In genomic region chr19:10915511-10916091, GRCh38 we compare ENCODE assay signal across 16 cellular contexts. TPM values are rescaled to one million over a fixed set of nuclear protein-coding genes. Genes with fewer than 3 reads are reported as not detected.
DNase-seq lines count a peak whose midpoint lies in the region; ATAC-seq and TF ChIP-seq lines count a peak whose summit lies in the region.
"Had no signal": no experiment of that assay in that cellular context is flagged by ENCODE, and none has a peak within 500 bp of the region (broad histone marks: within the 10 kb centered on the region; RNA-seq: fewer than 3 reads in every experiment).

No MANE protein-coding gene starts in this region.

- H3K27me3 ChIP-seq in MG63 (no peaks in the 10 kb centered on the region), neuronal stem cell (ENCODE audit: control insufficient read depth in 3 of 3, insufficient read depth in 3 of 3, low read depth in 1 of 3, low read length in 3 of 3) (no peaks in the 10 kb centered on the region)
- H3K27me3 ChIP-seq: esophagus muscularis mucosa had no signal

- peaks cover 9% of the 10 kb centered on the region for H3K79me1 ChIP-seq in neuronal stem cell (ENCODE audit: low read depth, low read length)

- ATAC-seq in GM18909 (IDR thresholded peaks at IDR 0.05; ENCODE audit: poor library complexity, unreplicated experiment) = no peak
- ATAC-seq: Right ventricle myocardium inferior; stimulated activated memory B cell treated with anti-CD40 and anti-IgM and Interleukin-4, amounts not matched to agents 10 μg/mL and 1 μg/mL and 100 μg/mL, for 72 hours had no signal

- H3K36me3 ChIP-seq in MG63 (peaks cover 71% of the 10 kb centered on the region), neuronal stem cell (replicated peaks in 1 of 2; ENCODE audit: control insufficient read depth in 2 of 2, insufficient read depth in 2 of 2, low read length in 2 of 2) (peaks cover 46 to 86% of the 10 kb centered on the region in 2 donors)

- no peak overlapping the region for H2AK5ac ChIP-seq in neuronal stem cell (ENCODE audit: low read depth, low read length)

- no peak overlapping the region for H2BK12ac ChIP-seq in neuronal stem cell (ENCODE audit: low read length)

- H3K27me3 Mint-ChIP-seq in chondrocyte (ENCODE audit: low read depth) = no peaks in the 10 kb centered on the region
- H3K27me3 Mint-ChIP-seq: activated CD4-positive, alpha-beta T cell treated with anti-CD3 and anti-CD28 coated beads, Interleukin-2, amount 10 ng/mL, durations not matched to agents 24 days and 14 days; stimulated activated memory B cell treated with anti-CD40 and anti-IgM and Interleukin-4, amounts not matched to agents 10 μg/mL and 1 μg/mL and 100 μg/mL, for 72 hours had no signal

- no peak overlapping the region for H3K4ac ChIP-seq in neuronal stem cell (ENCODE audit: low read length)

- H3K23ac ChIP-seq in neuronal stem cell (ENCODE audit: low read depth, low read length, poor library complexity) = peak overlapping the region; percentile 65

- no peak overlapping the region for H4K8ac ChIP-seq in neuronal stem cell (ENCODE audit: low read depth, low read length)

- WGBS in neuronal stem cell (ENCODE audit: extremely low coverage in 2 of 2, insufficient read length in 2 of 2, insufficient replicate concordance in 1 of 2), 2 donors = no CpG with 5 or more reads among the region's 15 CpGs

- peak overlapping the region; percentile 36 for H3K27ac Mint-ChIP-seq in chondrocyte (ENCODE audit: unreplicated experiment)
- H3K27ac Mint-ChIP-seq: activated CD4-positive, alpha-beta T cell treated with anti-CD3 and anti-CD28 coated beads, Interleukin-2, amount 10 ng/mL, durations not matched to agents 24 days and 14 days; stimulated activated memory B cell treated with anti-CD40 and anti-IgM and Interleukin-4, amounts not matched to agents 10 μg/mL and 1 μg/mL and 100 μg/mL, for 72 hours had no signal

- H3K36me3 Mint-ChIP-seq in chondrocyte (ENCODE audit: low read depth) = peaks cover 6% of the 10 kb centered on the region
- H3K36me3 Mint-ChIP-seq: activated naive CD4-positive, alpha-beta T cell treated with anti-CD3 and anti-CD28 coated beads, Interleukin-2, amount 50 U/mL, for 72 hours had no signal

- no peak overlapping the region for H3K14ac ChIP-seq in neuronal stem cell (ENCODE audit: low read length)

- H3K4me3 Mint-ChIP-seq in chondrocyte (ENCODE audit: unreplicated experiment) = no peak overlapping the region
- H3K4me3 Mint-ChIP-seq: activated CD4-positive, alpha-beta T cell treated with anti-CD3 and anti-CD28 coated beads, Interleukin-2, amount 10 ng/mL, durations not matched to agents 24 days and 14 days; stimulated activated memory B cell treated with anti-CD40 and anti-IgM and Interleukin-4, amounts not matched to agents 10 μg/mL and 1 μg/mL and 100 μg/mL, for 72 hours had no signal

- H2BK5ac ChIP-seq in neuronal stem cell (ENCODE audit: low read length) = no peak overlapping the region

- H3K18ac ChIP-seq in neuronal stem cell (ENCODE audit: low read length) = no peak overlapping the region

- no peak overlapping the region for H2AFZ ChIP-seq in neuronal stem cell (ENCODE audit: low read length)

- peak; percentile 82 for DNase-seq in DMS 273 (lab: John Stamatoyannopoulos, UW; ENCODE audit: unreplicated experiment)
- peak; percentile 89 for DNase-seq in MG63
- no peak for DNase-seq in chondrocyte (ENCODE audit: low spot score)
- no peak for DNase-seq in neuronal stem cell (ENCODE audit: low spot score)
- no peak for DNase-seq in NCI-H748 treated with DMSO at 0.1 percent for 48 hours (lab: John Stamatoyannopoulos, UW)
- DNase-seq in NCI-H2196 treated with DMSO at 0.1 percent for 48 hours (lab: John Stamatoyannopoulos, UW; ENCODE audit: unreplicated experiment) = no peak
- no peak for DNase-seq in NCI-H510A treated with DMSO at 0.1 percent for 48 hours (lab: John Stamatoyannopoulos, UW)
- DNase-seq: activated CD4-positive, alpha-beta T cell treated with anti-CD3 and anti-CD28 coated beads, Interleukin-2, amount 10 ng/mL, durations not matched to agents 24 days and 14 days; Calu3; NCI-H1436; stimulated activated CD4-positive, alpha-beta T cell treated with anti-CD3 and anti-CD28 coated beads, Interleukin-12 subunit alpha, Interleukin-12 subunit beta, amount 100 ng/mL, for 4 hours had no signal

- H3K4me1 Mint-ChIP-seq in chondrocyte (ENCODE audit: low read depth) = peaks cover 6% of the 10 kb centered on the region
- H3K4me1 Mint-ChIP-seq: activated CD4-positive, alpha-beta T cell treated with anti-CD3 and anti-CD28 coated beads, Interleukin-2, amount 10 ng/mL, durations not matched to agents 24 days and 14 days; stimulated activated memory B cell treated with anti-CD40 and anti-IgM and Interleukin-4, amounts not matched to agents 10 μg/mL and 1 μg/mL and 100 μg/mL, for 72 hours had no signal

- no peak overlapping the region for H3K4me3 ChIP-seq in MG63
- no peak overlapping the region for H3K4me3 ChIP-seq in neuronal stem cell (ENCODE audit: low read length in 2 of 2)
- H3K4me3 ChIP-seq: esophagus muscularis mucosa had no signal

- no peak overlapping the region for H4K91ac ChIP-seq in neuronal stem cell (ENCODE audit: low read depth, low read length, poor library complexity)

- H2BK15ac ChIP-seq in neuronal stem cell (ENCODE audit: low read length) = no peak overlapping the region

- H2BK120ac ChIP-seq in neuronal stem cell (ENCODE audit: low read depth, low read length) = no peak overlapping the region

- H3K27ac ChIP-seq in neuronal stem cell (replicated peaks; ENCODE audit: low read length) = no peak overlapping the region
- H3K27ac ChIP-seq: esophagus muscularis mucosa had no signal

- H3K9me3 Mint-ChIP-seq in chondrocyte (ENCODE audit: low read depth) = no peaks in the 10 kb centered on the region
- H3K9me3 Mint-ChIP-seq: activated CD4-positive, alpha-beta T cell treated with anti-CD3 and anti-CD28 coated beads, Interleukin-2, amount 10 ng/mL, durations not matched to agents 24 days and 14 days; activated naive CD4-positive, alpha-beta T cell treated with anti-CD3 and anti-CD28 coated beads, Interleukin-2, amount 50 U/mL, for 72 hours; stimulated activated memory B cell treated with anti-CD40 and anti-IgM and Interleukin-4, amounts not matched to agents 10 μg/mL and 1 μg/mL and 100 μg/mL, for 72 hours had no signal

- TF ChIP-seq CTCF in chondrocyte (IDR thresholded peaks at IDR 0.05) = peak; percentile 27

- H3K9me3 ChIP-seq in MG63 (no peaks in the 10 kb centered on the region), neuronal stem cell (replicated peaks in 1 of 2; ENCODE audit: control insufficient read depth in 2 of 2, insufficient read depth in 1 of 2, low read depth in 1 of 2, low read length in 2 of 2) (no peaks in the 10 kb centered on the region)
- H3K9me3 ChIP-seq: esophagus muscularis mucosa had no signal

- H3K9ac ChIP-seq in neuronal stem cell (ENCODE audit: low read depth, low read length, poor library complexity) = peak overlapping the region; percentile 63

- H3K4me1 ChIP-seq in neuronal stem cell (ENCODE audit: control insufficient read depth in 2 of 2, insufficient read depth in 1 of 2, low read depth in 1 of 2, low read length in 2 of 2) = no peaks in the 10 kb centered on the region
- H3K4me1 ChIP-seq: esophagus muscularis mucosa had no signal

- no peak overlapping the region for H3K4me2 ChIP-seq in neuronal stem cell (ENCODE audit: insufficient read depth, low read length, poor library complexity, severe bottlenecking)

RNA-seq across cellular contexts. Expression of gene YIPF2, which starts 12.8 kb away (rescaled TPM):
- total RNA-seq in MG63 (2014; rRNA removed; shearing (Covaris generic); ENCODE audit: low replicate concordance) = 74.6 and 82.8 TPM in 2 replicates
- total RNA-seq in chondrocyte = 74.5 to 88.2 TPM (median 76.1 TPM) in 3 replicates
- polyA plus RNA-seq in neuronal stem cell (2013, experiment 1 of 2) = 28.4 TPM
- 27.5 TPM for polyA plus RNA-seq in neuronal stem cell (2013, experiment 2 of 2)

RNA-seq across cellular contexts. Expression of gene TIMM29, which starts 13.0 kb away (rescaled TPM):
- 29.3 and 39.2 TPM in 2 replicates for total RNA-seq in MG63 (2014; rRNA removed; shearing (Covaris generic); ENCODE audit: low replicate concordance)
- 22.1 to 25.7 TPM (median 24.2 TPM) in 3 replicates for total RNA-seq in chondrocyte
- 19.1 TPM for polyA plus RNA-seq in neuronal stem cell (2013, experiment 1 of 2)
- 19.4 TPM for polyA plus RNA-seq in neuronal stem cell (2013, experiment 2 of 2)

RNA-seq across cellular contexts. Expression of gene CARM1, which starts 44.2 kb away (rescaled TPM):
- total RNA-seq in MG63 (2014; rRNA removed; shearing (Covaris generic); ENCODE audit: low replicate concordance) = 28.9 and 45.7 TPM in 2 replicates
- 59.9 to 62.0 TPM (median 61.8 TPM) in 3 replicates for total RNA-seq in chondrocyte
- polyA plus RNA-seq in neuronal stem cell (2013, experiment 1 of 2) = 119 TPM
- 114 TPM for polyA plus RNA-seq in neuronal stem cell (2013, experiment 2 of 2)

RNA-seq across cellular contexts. Expression of gene SMARCA4, which starts 45.2 kb away (rescaled TPM):
- total RNA-seq in MG63 (2014; rRNA removed; shearing (Covaris generic); ENCODE audit: low replicate concordance) = 133 and 134 TPM in 2 replicates
- total RNA-seq in chondrocyte = 107 to 121 TPM (median 115 TPM) in 3 replicates
- polyA plus RNA-seq in neuronal stem cell (2013, experiment 1 of 2) = 168 TPM
- 160 TPM for polyA plus RNA-seq in neuronal stem cell (2013, experiment 2 of 2)

Comparison
In these comparisons a context has a peak if more than half of its experiments do, and no peak if none do; other contexts are left out.
1. DNase-seq: peak in DMS 273 (single experiment) and MG63 (single experiment); none in chondrocyte (single experiment), neuronal stem cell (single experiment), NCI-H748 treated with DMSO at 0.1 percent for 48 hours (single experiment), NCI-H2196 treated with DMSO at 0.1 percent for 48 hours (single experiment) and NCI-H510A treated with DMSO at 0.1 percent for 48 hours (single experiment).